Comparison of ENCODE assay signal across 1 cellular context in the genomic region with DNA sequence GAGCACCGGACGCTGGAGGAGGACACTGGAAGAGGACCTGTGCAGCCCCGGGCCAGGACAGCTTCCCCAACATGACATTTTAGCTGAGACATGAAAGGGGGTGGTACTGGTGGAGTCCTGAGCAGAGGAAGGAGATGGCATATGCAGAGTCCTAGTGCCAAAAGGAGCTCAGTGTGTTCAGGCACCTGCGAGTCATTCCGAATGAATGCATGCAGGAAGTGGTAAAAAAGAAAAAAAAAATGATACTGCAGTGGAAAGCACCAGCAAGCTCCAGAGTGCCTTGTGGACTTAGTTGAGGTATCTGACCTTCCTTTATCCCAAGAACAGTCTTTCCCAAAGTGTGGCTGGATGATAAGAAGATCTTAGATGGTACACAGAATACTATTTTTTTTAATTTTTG.
TF ChIP-seq lines count a peak whose summit lies in the region.

No MANE protein-coding gene starts in this region.

TF ChIP-seq in HCT116, 20 proteins besides CTCF, POLR2A, EP300 and RAD21 (continued from another document):
- TF ChIP-seq, protein P1, sequence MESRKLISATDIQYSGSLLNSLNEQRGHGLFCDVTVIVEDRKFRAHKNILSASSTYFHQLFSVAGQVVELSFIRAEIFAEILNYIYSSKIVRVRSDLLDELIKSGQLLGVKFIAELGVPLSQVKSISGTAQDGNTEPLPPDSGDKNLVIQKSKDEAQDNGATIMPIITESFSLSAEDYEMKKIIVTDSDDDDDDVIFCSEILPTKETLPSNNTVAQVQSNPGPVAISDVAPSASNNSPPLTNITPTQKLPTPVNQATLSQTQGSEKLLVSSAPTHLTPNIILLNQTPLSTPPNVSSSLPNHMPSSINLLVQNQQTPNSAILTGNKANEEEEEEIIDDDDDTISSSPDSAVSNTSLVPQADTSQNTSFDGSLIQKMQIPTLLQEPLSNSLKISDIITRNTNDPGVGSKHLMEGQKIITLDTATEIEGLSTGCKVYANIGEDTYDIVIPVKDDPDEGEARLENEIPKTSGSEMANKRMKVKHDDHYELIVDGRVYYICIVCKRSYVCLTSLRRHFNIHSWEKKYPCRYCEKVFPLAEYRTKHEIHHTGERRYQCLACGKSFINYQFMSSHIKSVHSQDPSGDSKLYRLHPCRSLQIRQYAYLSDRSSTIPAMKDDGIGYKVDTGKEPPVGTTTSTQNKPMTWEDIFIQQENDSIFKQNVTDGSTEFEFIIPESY (IDR thresholded peaks at IDR 0.05; ENCODE audit: extremely low read depth, insufficient replicate concordance, low read length), result no peak
